In the genomic region with DNA sequence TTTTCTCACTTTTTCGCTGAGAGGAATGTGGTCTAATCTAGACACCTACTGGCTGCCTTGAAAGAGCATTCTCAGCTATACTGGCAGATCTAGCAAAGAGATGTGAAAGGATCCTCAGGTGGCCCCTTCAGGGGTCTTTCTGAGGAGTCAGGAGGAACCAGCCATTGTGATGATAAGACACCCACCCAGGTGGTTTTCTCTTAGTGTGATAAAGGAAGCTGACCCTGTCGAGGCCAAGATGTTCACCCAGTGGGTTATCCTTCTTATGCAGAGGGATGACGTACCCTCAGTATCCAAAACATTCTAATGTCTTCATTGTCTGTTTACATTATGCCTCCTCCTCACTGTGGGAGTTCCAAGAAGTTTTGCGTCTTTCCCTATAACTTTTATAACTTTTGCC, we compare ENCODE assay signal across 27 cellular contexts.
"Had no signal": no experiment of that assay in that cellular context is flagged by ENCODE, and none has a peak within 500 bp of the region (broad histone marks: within the 10 kb centered on the region; RNA-seq: fewer than 3 reads in every experiment).

No MANE protein-coding gene starts in this region.

- H3K36me3 Mint-ChIP-seq: activated naive CD4-positive, alpha-beta T cell treated with anti-CD3 and anti-CD28 coated beads, Interleukin-2, amount 10 ng/mL, durations not matched to agents 7 days and 5 days; activated naive CD8-positive, alpha-beta T cell treated with anti-CD3 and anti-CD28 coated beads, Interleukin-2, amount 10 ng/mL, durations not matched to agents 7 days and 5 days had no signal

- H3K9me3 ChIP-seq: esophagus squamous epithelium, heart right ventricle, left ventricle myocardium inferior, suprapubic skin, tibial artery had no signal

- H3K4me1 Mint-ChIP-seq: activated CD4-positive, alpha-beta T cell treated with anti-CD3 and anti-CD28 coated beads, Interleukin-2, amount 10 ng/mL, durations not matched to agents 24 days and 14 days; activated naive CD4-positive, alpha-beta T cell treated with anti-CD3 and anti-CD28 coated beads, Interleukin-2, amount 10 ng/mL, durations not matched to agents 7 days and 5 days; activated naive CD8-positive, alpha-beta T cell treated with anti-CD3 and anti-CD28 coated beads, Interleukin-2, amount 10 ng/mL, durations not matched to agents 7 days and 5 days; stimulated activated naive B cell treated with anti-CD40 and anti-IgM and Interleukin-4, amounts not matched to agents 10 μg/mL and 1 μg/mL and 100 μg/mL, for 72 hours had no signal

- H3K27me3 ChIP-seq: esophagus squamous epithelium, heart right ventricle, suprapubic skin, tibial artery had no signal

- DNase-seq: activated CD4-positive, alpha-beta memory T cell treated with anti-CD3 and anti-CD28 coated beads for 36 hours; activated CD4-positive, alpha-beta T cell treated with anti-CD3 and anti-CD28 coated beads, Interleukin-2, amount 10 ng/mL, durations not matched to agents 24 days and 14 days; activated CD4-positive, CD25-positive, alpha-beta regulatory T cell treated with anti-CD3 and anti-CD28 coated beads, Interleukin-2, amount 50 U/mL, for 72 hours; activated CD8-positive, alpha-beta memory T cell treated with anti-CD3 and anti-CD28 coated beads, Interleukin-2, amount 50 U/mL, for 4 hours; activated gamma-delta T cell; activated naive CD4-positive, alpha-beta T cell treated with anti-CD3 and anti-CD28 coated beads, Interleukin-2, amount 10 ng/mL, durations not matched to agents 7 days and 5 days; activated naive CD8-positive, alpha-beta T cell treated with anti-CD3 and anti-CD28 coated beads, Interleukin-2, amount 10 ng/mL, durations not matched to agents 7 days and 5 days; activated T-cell treated with anti-CD3 and anti-CD28 coated beads, Interleukin-2, amount 50 U/mL, for 1 hour; amniotic stem cell; caudate nucleus; esophagus squamous epithelium; foreskin melanocyte; heart right ventricle; left ventricle myocardium inferior; mucosa of descending colon; posterior cingulate gyrus; right cardiac atrium; stimulated activated CD4-positive, alpha-beta T cell treated with anti-CD3 and anti-CD28 coated beads, Interleukin-15, amount 100 ng/mL, for 24 hours; stimulated activated CD4-positive, alpha-beta T cell treated with anti-CD3 and anti-CD28 coated beads, Interleukin-2, amount 100 ng/mL, for 24 hours; stimulated activated naive B cell treated with anti-CD40 and anti-IgM and Interleukin-4, amounts not matched to agents 10 μg/mL and 1 μg/mL and 100 μg/mL, for 72 hours; T-helper 17 cell; T1000; tibial artery; WERI-Rb-1 had no signal

- H3K27ac ChIP-seq: esophagus squamous epithelium, heart right ventricle, left ventricle myocardium inferior, suprapubic skin, tibial artery, WERI-Rb-1 had no signal

- H3K9me3 Mint-ChIP-seq: activated CD4-positive, alpha-beta memory T cell treated with anti-CD3 and anti-CD28 coated beads for 36 hours; activated CD4-positive, alpha-beta T cell treated with anti-CD3 and anti-CD28 coated beads, Interleukin-2, amount 10 ng/mL, durations not matched to agents 24 days and 14 days; activated naive CD4-positive, alpha-beta T cell treated with anti-CD3 and anti-CD28 coated beads, Interleukin-2, amount 10 ng/mL, durations not matched to agents 7 days and 5 days; activated naive CD8-positive, alpha-beta T cell treated with anti-CD3 and anti-CD28 coated beads, Interleukin-2, amount 10 ng/mL, durations not matched to agents 7 days and 5 days; stimulated activated naive B cell treated with anti-CD40 and anti-IgM and Interleukin-4, amounts not matched to agents 10 μg/mL and 1 μg/mL and 100 μg/mL, for 72 hours had no signal

- H3K4me3 Mint-ChIP-seq: activated CD4-positive, alpha-beta memory T cell treated with anti-CD3 and anti-CD28 coated beads for 36 hours; activated CD4-positive, alpha-beta T cell treated with anti-CD3 and anti-CD28 coated beads, Interleukin-2, amount 10 ng/mL, durations not matched to agents 24 days and 14 days; activated naive CD4-positive, alpha-beta T cell treated with anti-CD3 and anti-CD28 coated beads, Interleukin-2, amount 10 ng/mL, durations not matched to agents 7 days and 5 days; activated naive CD8-positive, alpha-beta T cell treated with anti-CD3 and anti-CD28 coated beads, Interleukin-2, amount 10 ng/mL, durations not matched to agents 7 days and 5 days; nephron; stimulated activated naive B cell treated with anti-CD40 and anti-IgM and Interleukin-4, amounts not matched to agents 10 μg/mL and 1 μg/mL and 100 μg/mL, for 72 hours; T-helper 17 cell had no signal

- H3K36me3 ChIP-seq: esophagus squamous epithelium, heart right ventricle, left ventricle myocardium inferior, suprapubic skin, tibial artery, WERI-Rb-1 had no signal

- H3K4me3 ChIP-seq: esophagus squamous epithelium, heart right ventricle, left ventricle myocardium inferior, lung, mucosa of descending colon, suprapubic skin, tibial artery had no signal

- H3K4me1 ChIP-seq: suprapubic skin, tibial artery had no signal

- ATAC-seq: heart right ventricle; mucosa of descending colon; right cardiac atrium; stimulated activated naive B cell treated with anti-CD40 and anti-IgM and Interleukin-4, amounts not matched to agents 10 μg/mL and 1 μg/mL and 100 μg/mL, for 72 hours; T-helper 17 cell had no signal

- H3K27ac Mint-ChIP-seq: activated CD4-positive, alpha-beta memory T cell treated with anti-CD3 and anti-CD28 coated beads for 36 hours; activated CD4-positive, alpha-beta T cell treated with anti-CD3 and anti-CD28 coated beads, Interleukin-2, amount 10 ng/mL, durations not matched to agents 24 days and 14 days; activated naive CD4-positive, alpha-beta T cell treated with anti-CD3 and anti-CD28 coated beads, Interleukin-2, amount 10 ng/mL, durations not matched to agents 7 days and 5 days; activated naive CD8-positive, alpha-beta T cell treated with anti-CD3 and anti-CD28 coated beads, Interleukin-2, amount 10 ng/mL, durations not matched to agents 7 days and 5 days; nephron; stimulated activated naive B cell treated with anti-CD40 and anti-IgM and Interleukin-4, amounts not matched to agents 10 μg/mL and 1 μg/mL and 100 μg/mL, for 72 hours; T-helper 17 cell had no signal

- H3K27me3 Mint-ChIP-seq: activated CD4-positive, alpha-beta memory T cell treated with anti-CD3 and anti-CD28 coated beads for 36 hours; activated CD4-positive, alpha-beta T cell treated with anti-CD3 and anti-CD28 coated beads, Interleukin-2, amount 10 ng/mL, durations not matched to agents 24 days and 14 days; activated naive CD4-positive, alpha-beta T cell treated with anti-CD3 and anti-CD28 coated beads, Interleukin-2, amount 10 ng/mL, durations not matched to agents 7 days and 5 days; activated naive CD8-positive, alpha-beta T cell treated with anti-CD3 and anti-CD28 coated beads, Interleukin-2, amount 10 ng/mL, durations not matched to agents 7 days and 5 days; stimulated activated naive B cell treated with anti-CD40 and anti-IgM and Interleukin-4, amounts not matched to agents 10 μg/mL and 1 μg/mL and 100 μg/mL, for 72 hours; T-helper 17 cell had no signal
